9 cellular contexts compared by ENCODE assay signal in the genomic region with DNA sequence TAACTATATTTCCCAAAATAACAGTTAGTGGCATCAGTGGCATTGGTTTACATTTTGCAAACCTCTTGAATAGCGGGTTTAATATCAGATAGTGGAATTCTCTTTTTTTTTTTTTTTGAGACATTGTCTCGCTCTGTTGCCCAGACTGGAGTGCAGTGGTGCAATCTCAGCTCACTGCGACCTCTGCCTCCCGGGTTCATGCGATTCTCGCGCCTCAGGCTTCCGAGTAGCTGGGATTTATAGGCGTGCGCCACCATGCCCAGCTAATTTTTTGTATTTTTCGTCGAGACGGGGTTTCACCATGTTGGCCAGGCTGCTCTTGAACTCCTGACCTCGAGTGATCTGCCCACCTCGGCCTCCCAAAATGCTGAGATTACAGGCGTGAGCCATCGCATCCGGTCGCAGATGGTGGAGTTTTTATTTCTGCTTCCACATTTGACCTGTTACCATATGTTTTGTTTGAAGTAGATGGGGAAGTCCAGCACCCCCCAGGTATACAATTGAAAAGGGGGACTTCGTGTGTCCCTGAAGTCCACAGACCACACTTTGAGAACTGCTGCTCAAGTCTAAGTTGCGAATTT. TPM values are rescaled to one million over a fixed set of nuclear protein-coding genes. Genes with fewer than 3 reads are reported as not detected.
A peak's percentile ranks its signal among the peaks of the same experiment; 100 is the strongest.
DNase-seq lines count a peak whose midpoint lies in the region; ATAC-seq and TF ChIP-seq lines count a peak whose summit lies in the region.
"Had no signal": no experiment of that assay in that cellular context is flagged by ENCODE, and none has a peak within 500 bp of the region (broad histone marks: within the 10 kb centered on the region; RNA-seq: fewer than 3 reads in every experiment).

No MANE protein-coding gene starts in this region.

- H2BK20ac ChIP-seq in IMR-90 (ENCODE audit: low read depth, low read length), result peak overlapping the region; percentile 67; the same call in 1 of the 2 replicates

- H3K9ac ChIP-seq in IMR-90 (ENCODE audit: low read depth, low read length) (no peak overlapping the region), colonic mucosa (ENCODE audit: low read depth in 2 of 2, low read length in 2 of 2) (peak overlapping the region; percentile 28 to 32)
- H3K9ac ChIP-seq: neural progenitor cell had no signal

- no peak for TF ChIP-seq POLR2A in IMR-90 (IDR thresholded peaks at IDR 0.05; ENCODE audit: low read depth, low read length)
- TF ChIP-seq POLR2A in thyroid gland (IDR thresholded peaks at IDR 0.05), result no peak

- no peak overlapping the region for H3K18ac ChIP-seq in IMR-90 (ENCODE audit: low read depth, low read length)

- no peak overlapping the region for H2BK15ac ChIP-seq in IMR-90 (ENCODE audit: low read depth, low read length)

- ATAC-seq in IMR-90 (ENCODE audit: low read depth) (no peak), GM18519 (IDR thresholded peaks at IDR 0.05; ENCODE audit: low FRiP score, unreplicated experiment) (no peak), HG03025 (IDR thresholded peaks at IDR 0.05; ENCODE audit: low FRiP score, unreplicated experiment) (no peak)

- no peak overlapping the region for H3K56ac ChIP-seq in IMR-90 (ENCODE audit: extremely low read depth, insufficient read depth, low read length)

- H2AK9ac ChIP-seq in IMR-90 (replicated peaks; ENCODE audit: low read depth, low read length, poor library complexity), result no peak overlapping the region

- H2BK120ac ChIP-seq in IMR-90 (ENCODE audit: low read depth, low read length), result peak overlapping the region; percentile 67

- H2BK5ac ChIP-seq in IMR-90 (ENCODE audit: low read depth, low read length, poor library complexity, severe bottlenecking), result peak overlapping the region; percentile 6

- H3K79me1 ChIP-seq in IMR-90 (ENCODE audit: low read depth in 1 of 2, low read length in 2 of 2), result no peaks in the 10 kb centered on the region

- TF ChIP-seq CTCF in IMR-90 (conservative IDR thresholded peaks at IDR 0.05; ENCODE audit: low read depth, low read length) (no peak), colonic mucosa (IDR thresholded peaks at IDR 0.05) (no peak), thyroid gland (IDR thresholded peaks at IDR 0.05) (no peak)

- no peak overlapping the region for H3K14ac ChIP-seq in IMR-90 (replicated peaks; ENCODE audit: low read depth, low read length)

- 76% methylated on average over 9 of the region's 21 CpGs; no CpG with 5 or more reads in 1 of the 2 experiments for WGBS in IMR-90 (ENCODE audit: extremely low coverage in 2 of 2, insufficient read length in 1 of 2), 2 experiments
- WGBS in thyroid gland, 2 donors, result 75 to 82% methylated on average over 21 of the region's 21 CpGs

- no peak overlapping the region for H3K23ac ChIP-seq in IMR-90 (ENCODE audit: low read depth, low read length)

- peak overlapping the region; percentile 87 for H2AFZ ChIP-seq in IMR-90 (replicated peaks; ENCODE audit: low read length, poor library complexity)
- H2AFZ ChIP-seq: neural progenitor cell had no signal

- H3K4me1 ChIP-seq in IMR-90 (ENCODE audit: control insufficient read depth, insufficient read depth, low read length) (peaks cover 13% of the 10 kb centered on the region), colonic mucosa (peaks cover 5% of the 10 kb centered on the region), muscle layer of duodenum (ENCODE audit: control insufficient read depth in 1 of 2, insufficient read depth in 2 of 2, low read length in 2 of 2) (peaks cover 0 to 12% of the 10 kb centered on the region in 2 donors), thyroid gland (peaks cover 0 to 10% of the 10 kb centered on the region in 2 donors)

- H3K4me3 ChIP-seq in IMR-90 (ENCODE audit: insufficient read depth, low read depth, low read length) (no peak overlapping the region), colonic mucosa (peak overlapping the region; percentile 12), muscle layer of duodenum (ENCODE audit: low read depth in 1 of 2, low read length in 2 of 2) (peak overlapping the region in 1 of 2 donors; percentile 13), thyroid gland (replicated peaks in 1 of 3) (no peak overlapping the region)
- H3K4me3 ChIP-seq: neural progenitor cell had no signal

- H4K8ac ChIP-seq in IMR-90 (ENCODE audit: low read depth in 2 of 2, low read length in 2 of 2), result peak overlapping the region in 1 of 2 experiments; percentile 58; a peak in 1 of 4 replicates

- no peak overlapping the region for H3K4ac ChIP-seq in IMR-90 (ENCODE audit: low read depth, low read length)

- H3K27me3 ChIP-seq in IMR-90 (ENCODE audit: control insufficient read depth, insufficient read depth, low read length), result no peaks in the 10 kb centered on the region; the same call in 1 of the 2 replicates
- H3K27me3 ChIP-seq in colonic mucosa, result no peaks in the 10 kb centered on the region
- H3K27me3 ChIP-seq in muscle layer of duodenum (ENCODE audit: low read depth, low read length), result no peaks in the 10 kb centered on the region
- no peaks in the 10 kb centered on the region for H3K27me3 ChIP-seq in thyroid gland

- in situ Hi-C loops in IMR-90 (cut with MboI; ENCODE audit: low sequenced_read_pairs), result loop anchor here (5.0 to 10.0 kb wide), 2 partner anchors 184 to 532 kb away; no protein-coding TSS in a partner anchor

- CTCF ChIA-PET in IMR-90 (lab: Yijun Ruan, JAX), result interaction anchor here (0.7 to 1.2 kb wide), 5 partner anchors 60 to 237 kb away, joined by 4 to 5 read pairs (median 5); no protein-coding TSS in a partner anchor

- no TSS peak for BruUV-seq in IMR-90 (replicated peaks; lab: Mats Ljungman, UMichigan)

- H3K36me3 ChIP-seq in IMR-90 (ENCODE audit: control insufficient read depth, insufficient read depth, low read length) (no peaks in the 10 kb centered on the region), colonic mucosa (no peaks in the 10 kb centered on the region), muscle layer of duodenum (ENCODE audit: control insufficient read depth in 1 of 2, insufficient read depth in 2 of 2, low read length in 2 of 2) (no peaks in the 10 kb centered on the region), thyroid gland (no peaks in the 10 kb centered on the region)
- H3K36me3 ChIP-seq: neural progenitor cell had no signal

- TF ChIP-seq RAD21 in IMR-90 (IDR thresholded peaks at IDR 0.05; ENCODE audit: low read length), result no peak

- 0 out of 2 replicates have a peak overlapping the region, but pooled peaks have one; percentile 3 for H3K27ac ChIP-seq in IMR-90 (ENCODE audit: insufficient read depth, low read length)
- H3K27ac ChIP-seq in colonic mucosa, result peak overlapping the region; percentile 65
- H3K27ac ChIP-seq in muscle layer of duodenum (ENCODE audit: low read length), result peak overlapping the region; percentile 30
- no peak overlapping the region for H3K27ac ChIP-seq in thyroid gland
- no peak overlapping the region for H3K27ac ChIP-seq in substantia nigra (ENCODE audit: low read depth, low read length, poor library complexity, severe bottlenecking)
- H3K27ac ChIP-seq: neural progenitor cell had no signal

- H3K9me3 ChIP-seq in IMR-90 (ENCODE audit: control insufficient read depth, insufficient read depth, low read length), result no peaks in the 10 kb centered on the region
- H3K9me3 ChIP-seq in colonic mucosa, result no peaks in the 10 kb centered on the region
- no peaks in the 10 kb centered on the region for H3K9me3 ChIP-seq in muscle layer of duodenum (ENCODE audit: control insufficient read depth in 1 of 2, low read length in 2 of 2)
- no peaks in the 10 kb centered on the region for H3K9me3 ChIP-seq in thyroid gland

- POLR2A ChIA-PET in IMR-90 (lab: Charles Lee; ENCODE audit: unreplicated experiment), result interaction anchor here (0.6 kb wide), 2 partner anchors 78 to 115 kb away, joined by 3 to 10 read pairs; no protein-coding TSS in a partner anchor

- no peaks in the 10 kb centered on the region for H4K20me1 ChIP-seq in IMR-90 (ENCODE audit: insufficient read depth, low read length)

- no peak overlapping the region for H4K91ac ChIP-seq in IMR-90 (ENCODE audit: insufficient read depth, low read depth, low read length)

- H4K5ac ChIP-seq in IMR-90 (ENCODE audit: low read depth, low read length), result no peak overlapping the region

- H3K9me1 ChIP-seq in IMR-90 (ENCODE audit: insufficient read depth, low read length), result no peaks in the 10 kb centered on the region

- DNase-seq in IMR-90 (no peak), colonic mucosa (peak; percentile 20), thyroid gland (peak; percentile 5 to 6), HuH-7.5 (ENCODE audit: low spot score) (no peak), substantia nigra (lab: John Stamatoyannopoulos, UW) (no peak)

- peak overlapping the region; percentile 63 for H3K4me2 ChIP-seq in IMR-90 (ENCODE audit: low read depth, low read length)
- H3K4me2 ChIP-seq: neural progenitor cell had no signal

- H2AK5ac ChIP-seq in IMR-90 (ENCODE audit: low read depth, low read length), result no peak overlapping the region

- intact Hi-C loops in IMR-90 (cut with micrococcal nuclease) (loop anchor here (1.0 to 5.0 kb wide), 7 partner anchors 54 to 534 kb away; a partner anchor contains a TSS), colonic mucosa (cut with DNase I) (loop anchor here (5.0 to 10.0 kb wide), 3 partner anchors 192 to 522 kb away; no protein-coding TSS in a partner anchor), thyroid gland (cut with DNase I) (loop anchor here (5.0 to 10.0 kb wide), 3 partner anchors 119 to 534 kb away; a partner anchor contains a TSS)

- dilution Hi-C loops in IMR-90 (cut with HindIII; ENCODE audit: low sequenced_read_pairs, unreplicated experiment), result no loop called here

TF ChIP-seq in IMR-90, 13 proteins besides CTCF, POLR2A, EP300 and RAD21 (continues in another document):
- no peak for TF ChIP-seq CHD1 (IDR thresholded peaks at IDR 0.05; ENCODE audit: low read depth, low read length)
- TF ChIP-seq, protein P1, sequence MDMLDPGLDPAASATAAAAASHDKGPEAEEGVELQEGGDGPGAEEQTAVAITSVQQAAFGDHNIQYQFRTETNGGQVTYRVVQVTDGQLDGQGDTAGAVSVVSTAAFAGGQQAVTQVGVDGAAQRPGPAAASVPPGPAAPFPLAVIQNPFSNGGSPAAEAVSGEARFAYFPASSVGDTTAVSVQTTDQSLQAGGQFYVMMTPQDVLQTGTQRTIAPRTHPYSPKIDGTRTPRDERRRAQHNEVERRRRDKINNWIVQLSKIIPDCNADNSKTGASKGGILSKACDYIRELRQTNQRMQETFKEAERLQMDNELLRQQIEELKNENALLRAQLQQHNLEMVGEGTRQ (IDR thresholded peaks at IDR 0.05; ENCODE audit: low read depth, low read length), result no peak

RNA-seq across cellular contexts. Expression of a gene that starts 40.5 kb away (rescaled TPM):
- total RNA-seq in IMR-90 (2012; rRNA removed) (21.1 and 25.3 TPM in 2 replicates), colonic mucosa (10 to 100 TPM in 1 of 2 donors, 1 to 10 TPM in 1; 9.1 to 18.2 TPM), thyroid gland (10 to 100 TPM; 15.7 to 30.8 (median 29.1) TPM)
- polyA plus RNA-seq in IMR-90 (2012; rRNA removed), result 3.8 and 5.0 TPM in 2 replicates
- 0.67 and 0.95 TPM in 2 replicates for polyA plus RNA-seq in IMR-90 (2012; cell fraction: cytosol; rRNA removed)
- polyA plus RNA-seq in IMR-90 (2012; cell fraction: nucleus; rRNA removed; ENCODE audit: low replicate concordance), result 1.1 and 10.1 TPM in 2 replicates

Comparison
In these comparisons a context has a peak if more than half of its experiments do, and no peak if none do; other contexts are left out.
1. DNase-seq: peak in colonic mucosa (single experiment) and thyroid gland (2 of 2); none in IMR-90 (single experiment), HuH-7.5 (single experiment) and substantia nigra (0 of 49).
2. H3K27ac ChIP-seq: peak in IMR-90 (single experiment), colonic mucosa (single experiment) and muscle layer of duodenum (single experiment); none in thyroid gland (0 of 3) and substantia nigra (single experiment).